ENCODE assay signal across 12 cellular contexts in genomic region chr15:83983634-83984458, GRCh38.
DNase-seq lines count a peak whose midpoint lies in the region; ATAC-seq, FAIRE-seq and TF ChIP-seq lines count a peak whose summit lies in the region.
"Had no signal": no experiment of that assay in that cellular context is flagged by ENCODE, and none has a peak within 500 bp of the region (broad histone marks: within the 10 kb centered on the region; RNA-seq: fewer than 3 reads in every experiment).

No MANE protein-coding gene starts in this region.

- H3K4me3 ChIP-seq in GM06990 (replicated peaks; ENCODE audit: low read depth, low read length) = no peak overlapping the region
- H3K4me3 ChIP-seq: breast epithelium, prostate gland had no signal

- ATAC-seq in GM19395 (IDR thresholded peaks at IDR 0.05; ENCODE audit: unreplicated experiment) (peak; percentile 90), HG02884 (IDR thresholded peaks at IDR 0.05; ENCODE audit: unreplicated experiment) (peak; percentile 82)

- H3K27me3 ChIP-seq in GM06990 (replicated peaks; ENCODE audit: control insufficient read depth, insufficient read depth, low read length) = no peaks in the 10 kb centered on the region
- H3K27me3 ChIP-seq: breast epithelium had no signal

- no peak for FAIRE-seq in HTR-8/SVneo (lab: Jason Lieb, UNC)

- no peak for TF ChIP-seq CTCF in GM06990 (IDR thresholded peaks at IDR 0.05; ENCODE audit: insufficient read depth, low read length, poor library complexity, severe bottlenecking)

- no peaks in the 10 kb centered on the region for H3K36me3 ChIP-seq in GM06990 (ENCODE audit: control insufficient read depth, insufficient read depth, low read length)
- H3K36me3 ChIP-seq: breast epithelium, prostate gland had no signal

- DNase-seq in GM06990 (ENCODE audit: extremely low read depth, insufficient read length) (peak; percentile 41), NCI-H226 (peak; percentile 42), HTR-8/SVneo (ENCODE audit: insufficient read length, low spot score) (no peak), NCI-H1105 treated with DMSO at 0.1 percent for 48 hours (lab: John Stamatoyannopoulos, UW) (no peak), ecto neural progenitor cell (ENCODE audit: low spot score) (no peak)
- DNase-seq in activated T-cell treated with anti-CD3 and anti-CD28 coated beads, Interleukin-2, amount 50 U/mL, for 48 hours = no peak
- DNase-seq: activated T-cell treated with anti-CD3 and anti-CD28 coated beads for 4 hours, NCI-H2171 treated with DMSO at 0.1 percent for 48 hours had no signal

Comparison
In these comparisons a context has a peak if more than half of its experiments do, and no peak if none do; other contexts are left out.
1. DNase-seq: peak in GM06990 (single experiment) and NCI-H226 (single experiment); none in HTR-8/SVneo (single experiment), activated T-cell treated with anti-CD3 and anti-CD28 coated beads, Interleukin-2, amount 50 U/mL, for 48 hours (0 of 2), NCI-H1105 treated with DMSO at 0.1 percent for 48 hours (single experiment) and ecto neural progenitor cell (single experiment).